ENCODE assay signal across 18 cellular contexts in the genomic region with DNA sequence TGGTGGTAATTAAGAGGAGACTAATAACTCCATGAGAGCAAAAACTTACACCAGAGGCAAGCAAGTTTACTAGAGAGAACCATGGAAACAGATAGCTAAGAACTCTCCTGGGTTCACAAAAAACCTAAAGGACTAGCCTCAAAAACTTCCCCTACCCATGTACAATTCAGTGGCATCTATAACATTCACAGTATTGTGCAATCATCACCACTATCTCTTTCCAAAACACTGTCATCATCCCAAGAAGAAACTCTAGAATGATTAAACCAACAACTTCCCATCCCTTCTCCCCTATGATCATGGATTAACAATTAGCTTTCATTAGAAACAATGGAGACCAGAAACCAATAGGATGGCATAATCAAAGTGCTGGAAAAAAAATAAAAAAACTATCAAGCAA.
DNase-seq lines count a peak whose midpoint lies in the region; ATAC-seq, FAIRE-seq and TF ChIP-seq lines count a peak whose summit lies in the region.
"Had no signal": no experiment of that assay in that cellular context is flagged by ENCODE, and none has a peak within 500 bp of the region (broad histone marks: within the 10 kb centered on the region; RNA-seq: fewer than 3 reads in every experiment).

No MANE protein-coding gene starts in this region.

- H3K36me3 ChIP-seq in HepG2 (replicated peaks in 1 of 2; ENCODE audit: control insufficient read depth in 1 of 2, insufficient read depth in 2 of 2, low read length in 2 of 2) = no peaks in the 10 kb centered on the region
- no peaks in the 10 kb centered on the region for H3K36me3 ChIP-seq in right lobe of liver
- no peaks in the 10 kb centered on the region for H3K36me3 ChIP-seq in brain microvascular endothelial cell (replicated peaks)

- H3K4me1 ChIP-seq in HepG2 (ENCODE audit: insufficient read depth, low read length) (no peaks in the 10 kb centered on the region), right lobe of liver (no peaks in the 10 kb centered on the region)

- intact Hi-C loops in HepG2 (cut with micrococcal nuclease; ENCODE audit: unreplicated experiment) = no loop called here
- intact Hi-C loops in right lobe of liver (cut with DNase I) = no loop called here

- no peak overlapping the region for H3K9ac ChIP-seq in HepG2 (ENCODE audit: insufficient read depth, low read depth, low read length)

- CTCF ChIA-PET in HepG2 (lab: Yijun Ruan, JAX; ENCODE audit: low intra/inter-chr PET ratio, low total read pairs) = no interaction called here

- in situ Hi-C loops in HepG2 (cut with HindIII; ENCODE audit: extremely low pct_ligation_motif_present, low pct_unique_long_range_greater_than_20kb) = no loop called here
- in situ Hi-C loops in brain microvascular endothelial cell (cut with HindIII; ENCODE audit: low pct_ligation_motif_present, low sequenced_read_pairs) = no loop called here

- H2AFZ ChIP-seq in HepG2 (ENCODE audit: low read length) = no peak overlapping the region

- BruUV-seq in HepG2 (replicated peaks; lab: Mats Ljungman, UMichigan) = no TSS peak

- H4K20me1 ChIP-seq in HepG2 (ENCODE audit: insufficient read depth, low read length) = no peaks in the 10 kb centered on the region

- no peak for FAIRE-seq in HepG2 (lab: Jason Lieb, UNC)
- FAIRE-seq: D721Med, GM19239 had no signal

- DNase-seq in HepG2 (ENCODE audit: low spot score) = no peak
- DNase-seq in right lobe of liver = no peak
- DNase-seq in brain microvascular endothelial cell = peak; percentile 5
- DNase-seq in fibroblast of peridontal ligament (ENCODE audit: extremely low read depth) = peak; percentile 9
- no peak for DNase-seq in NCI-H345 treated with DMSO at 0.1 percent for 48 hours (lab: John Stamatoyannopoulos, UW; ENCODE audit: unreplicated experiment)
- no peak for DNase-seq in stimulated activated CD4-positive, alpha-beta T cell treated with anti-CD3 and anti-CD28 coated beads, Interleukin-4, amount 100 ng/mL, for 1 hour
- DNase-seq: CD8-positive, alpha-beta T cell; COR-L47; DMS153; DMS79 treated with DMSO at 0.1 percent for 48 hours; GDM1; HCEC 1CT; HFFc6 had no signal

- H3K4me3 ChIP-seq in HepG2 (replicated peaks in 1 of 3; ENCODE audit: insufficient read depth in 1 of 3, low read depth in 2 of 3, low read length in 3 of 3) (no peak overlapping the region), right lobe of liver (no peak overlapping the region), brain microvascular endothelial cell (ENCODE audit: low read depth, low read length) (no peak overlapping the region)

- POLR2A ChIA-PET in HepG2 (lab: Yijun Ruan, JAX) = no interaction called here

- TF ChIP-seq CTCF in HepG2 (CRISPR knock-in tag; IDR thresholded peaks at IDR 0.05) (no peak), right lobe of liver (IDR thresholded peaks at IDR 0.05) (no peak), brain microvascular endothelial cell (IDR thresholded peaks at IDR 0.05; ENCODE audit: low read depth, low read length, missing control alignments) (no peak)

- no peak overlapping the region for H3K27ac ChIP-seq in HepG2 (ENCODE audit: extremely low read length, insufficient read depth, low read length)
- no peak overlapping the region for H3K27ac ChIP-seq in right lobe of liver
- H3K27ac ChIP-seq in brain microvascular endothelial cell = no peak overlapping the region
- H3K27ac ChIP-seq: 22Rv1, HL-60 had no signal

- TF ChIP-seq EP300 in HepG2 (IDR thresholded peaks at IDR 0.05; ENCODE audit: low read depth in 2 of 2, low read length in 2 of 2) (no peak), HepG2 (CRISPR knock-in tag; IDR thresholded peaks at IDR 0.05; ENCODE audit: borderline replicate concordance) (no peak)

- no peaks in the 10 kb centered on the region for H3K9me3 ChIP-seq in HepG2 (ENCODE audit: low read length)
- no peaks in the 10 kb centered on the region for H3K9me3 ChIP-seq in right lobe of liver

- ATAC-seq in HepG2 (no peak), right lobe of liver (no peak), HG03457 (IDR thresholded peaks at IDR 0.05; ENCODE audit: unreplicated experiment) (no peak)
- ATAC-seq: CD8-positive, alpha-beta T cell had no signal

- H3K27me3 ChIP-seq in HepG2 (ENCODE audit: control insufficient read depth in 1 of 2, insufficient read depth in 2 of 2, low read length in 2 of 2) = no peaks in the 10 kb centered on the region
- H3K27me3 ChIP-seq in right lobe of liver = no peaks in the 10 kb centered on the region
- no peaks in the 10 kb centered on the region for H3K27me3 ChIP-seq in brain microvascular endothelial cell (replicated peaks)

- TF ChIP-seq POLR2A in HepG2 (IDR thresholded peaks at IDR 0.05; ENCODE audit: insufficient read depth in 1 of 2, low read depth in 2 of 2, low read length in 2 of 2) = no peak
- TF ChIP-seq POLR2A in right lobe of liver (IDR thresholded peaks at IDR 0.05) = no peak

- H3K4me2 ChIP-seq in HepG2 (ENCODE audit: low read depth, low read length) = no peak overlapping the region

- H3K79me2 ChIP-seq in HepG2 (ENCODE audit: insufficient read depth, low read length) = no peaks in the 10 kb centered on the region

- TF ChIP-seq RAD21 in HepG2 (CRISPR knock-in tag; IDR thresholded peaks at IDR 0.05) = no peak

TF ChIP-seq in HepG2, 621 proteins besides CTCF, POLR2A, EP300 and RAD21:
- TF ChIP-seq ZFP1 (CRISPR knock-in tag; IDR thresholded peaks at IDR 0.05) (no peak), CEBPB (IDR thresholded peaks at IDR 0.05; ENCODE audit: borderline replicate concordance, low read depth, low read length) (peak; percentile 79)

Comparison
In these comparisons a context has a peak if more than half of its experiments do, and no peak if none do; other contexts are left out.
1. DNase-seq: peak in brain microvascular endothelial cell (single experiment) and fibroblast of peridontal ligament (single experiment); none in HepG2 (single experiment), right lobe of liver (0 of 3), NCI-H345 treated with DMSO at 0.1 percent for 48 hours (single experiment) and stimulated activated CD4-positive, alpha-beta T cell treated with anti-CD3 and anti-CD28 coated beads, Interleukin-4, amount 100 ng/mL, for 1 hour (single experiment).